8 cellular contexts compared by ENCODE assay signal in genomic region chr20:10603971-10604864, GRCh38.
DNase-seq lines count a peak whose midpoint lies in the region; ATAC-seq and TF ChIP-seq lines count a peak whose summit lies in the region.

No MANE protein-coding gene starts in this region.

- H3K27ac ChIP-seq in smooth muscle cell (ENCODE audit: low read depth): peak overlapping the region; percentile 81
- no peak overlapping the region for H3K27ac ChIP-seq in mesendoderm (ENCODE audit: low read depth, low read length)

- H2BK5ac ChIP-seq in mesendoderm (ENCODE audit: low read length): no peak overlapping the region

- H3K36me3 ChIP-seq in smooth muscle cell (ENCODE audit: low read depth) (no peaks in the 10 kb centered on the region), mesendoderm (ENCODE audit: control insufficient read depth, insufficient read depth, low read length) (no peaks in the 10 kb centered on the region)

- DNase-seq in HPDE6-E6E7 (ENCODE audit: extremely low spot score) (peak; percentile 63), astrocyte of the cerebellum (ENCODE audit: low read depth) (peak; percentile 79), hepatic stellate cell (ENCODE audit: low spot score) (peak; percentile 80), smooth muscle cell (lab: John Stamatoyannopoulos, UW; ENCODE audit: unreplicated experiment) (no peak), OCI-M2 (lab: John Stamatoyannopoulos, UW; ENCODE audit: unreplicated experiment) (no peak), mesendoderm (no peak)
- DNase-seq in stimulated activated CD4-positive, alpha-beta T cell treated with anti-CD3 and anti-CD28 coated beads, Interleukin-4, amount 100 ng/mL, for 1 hour: no peak

- no peak overlapping the region for H3K23ac ChIP-seq in mesendoderm (ENCODE audit: low read length)

- TF ChIP-seq CTCF in astrocyte of the cerebellum (IDR thresholded peaks at IDR 0.05; ENCODE audit: low read depth, low read length, missing control alignments): no peak
- no peak for TF ChIP-seq CTCF in smooth muscle cell (IDR thresholded peaks at IDR 0.05; ENCODE audit: borderline replicate concordance, insufficient read depth, poor library complexity, severe bottlenecking)

- no peak overlapping the region for H2BK120ac ChIP-seq in mesendoderm (ENCODE audit: low read depth, low read length)

- H2BK15ac ChIP-seq in mesendoderm (replicated peaks; ENCODE audit: low read depth): no peak overlapping the region

- H3K79me2 ChIP-seq in smooth muscle cell (ENCODE audit: low read depth): no peaks in the 10 kb centered on the region
- H3K79me2 ChIP-seq in mesendoderm (ENCODE audit: control insufficient read depth, insufficient read depth, low read length): no peaks in the 10 kb centered on the region

- H3K9me3 ChIP-seq in smooth muscle cell (replicated peaks; ENCODE audit: low read depth): no peaks in the 10 kb centered on the region

- H3K4me3 ChIP-seq in astrocyte of the cerebellum (ENCODE audit: low read depth, low read length) (no peak overlapping the region), smooth muscle cell (no peak overlapping the region), mesendoderm (ENCODE audit: low read length) (no peak overlapping the region)

- ATAC-seq in HG02571 (IDR thresholded peaks at IDR 0.05; ENCODE audit: unreplicated experiment): no peak

- H3F3A ChIP-seq in smooth muscle cell (ENCODE audit: low read depth): peaks cover 9% of the 10 kb centered on the region

- H3K79me1 ChIP-seq in mesendoderm (ENCODE audit: low read length): no peaks in the 10 kb centered on the region

- no peak overlapping the region for H2AK5ac ChIP-seq in mesendoderm (ENCODE audit: low read length)

- no peak overlapping the region for H4K5ac ChIP-seq in mesendoderm (ENCODE audit: low read length)

- in situ Hi-C loops in astrocyte of the cerebellum (cut with HindIII; ENCODE audit: low sequenced_read_pairs): no loop called here

- no peak overlapping the region for H4K8ac ChIP-seq in mesendoderm (ENCODE audit: low read depth, low read length)

- H3K18ac ChIP-seq in mesendoderm (ENCODE audit: low read length): no peak overlapping the region

- H3K56ac ChIP-seq in mesendoderm (ENCODE audit: low read length): no peak overlapping the region

- H4K20me1 ChIP-seq in smooth muscle cell (ENCODE audit: low read depth): no peaks in the 10 kb centered on the region

- H3K27me3 ChIP-seq in smooth muscle cell (ENCODE audit: low read depth): no peaks in the 10 kb centered on the region
- no peaks in the 10 kb centered on the region for H3K27me3 ChIP-seq in mesendoderm (ENCODE audit: insufficient read depth, low read length, poor library complexity)

- H3K9ac ChIP-seq in smooth muscle cell (ENCODE audit: low read depth): no peak overlapping the region
- H3K9ac ChIP-seq in mesendoderm (ENCODE audit: low read length): no peak overlapping the region

- H3K4me1 ChIP-seq in smooth muscle cell (ENCODE audit: low read depth): peaks cover 32% of the 10 kb centered on the region
- no peaks in the 10 kb centered on the region for H3K4me1 ChIP-seq in mesendoderm (ENCODE audit: control insufficient read depth, low read depth, low read length)

- WGBS in smooth muscle cell (ENCODE audit: low lambda C conversion rate): 41% methylated on average over 8 of the region's 8 CpGs
- no CpG with 5 or more reads among the region's 8 CpGs for WGBS in mesendoderm (ENCODE audit: extremely low coverage, insufficient coverage, low lambda C conversion rate)

- H3K4me2 ChIP-seq in smooth muscle cell (peak overlapping the region; percentile 66), mesendoderm (ENCODE audit: low read length) (no peak overlapping the region)

- no peak overlapping the region for H2AFZ ChIP-seq in smooth muscle cell (ENCODE audit: low read depth)

- no peak overlapping the region for H3K4ac ChIP-seq in mesendoderm (ENCODE audit: low read depth, low read length)

Comparison
In these comparisons a context has a peak if more than half of its experiments do, and no peak if none do; other contexts are left out.
1. DNase-seq: peak in HPDE6-E6E7 (single experiment), astrocyte of the cerebellum (single experiment) and hepatic stellate cell (single experiment); none in smooth muscle cell (single experiment), OCI-M2 (single experiment), stimulated activated CD4-positive, alpha-beta T cell treated with anti-CD3 and anti-CD28 coated beads, Interleukin-4, amount 100 ng/mL, for 1 hour (single experiment) and mesendoderm (single experiment).